In the genomic region with DNA sequence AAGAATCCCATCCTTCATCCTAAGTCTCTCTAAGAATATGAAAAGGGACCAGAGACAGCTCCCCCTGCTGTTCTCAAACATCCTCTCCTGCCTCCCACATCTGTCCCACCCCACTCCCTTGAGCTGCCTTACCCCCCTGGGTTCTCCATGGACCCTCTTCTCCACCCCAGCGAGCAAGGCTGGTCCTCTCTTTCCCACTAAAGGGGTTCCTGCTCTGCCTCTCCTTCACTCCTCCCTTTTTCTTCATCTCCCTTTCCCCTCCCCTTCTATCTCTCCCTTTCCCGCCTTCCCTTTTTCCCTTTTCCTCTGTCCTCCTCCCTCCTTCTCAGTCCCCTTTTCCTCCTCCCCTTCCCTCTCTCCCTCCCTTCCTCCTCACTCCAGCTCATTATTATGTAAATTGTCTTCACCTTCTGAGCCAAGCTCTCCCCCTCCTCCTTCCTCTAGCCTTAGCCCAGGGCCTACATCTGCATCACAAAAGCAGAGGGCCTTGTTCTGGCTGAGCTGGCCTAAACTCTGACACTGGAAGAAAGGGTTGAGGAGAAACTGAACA, we compare ENCODE assay signal across 8 cellular contexts.
DNase-seq lines count a peak whose midpoint lies in the region; ATAC-seq, FAIRE-seq and TF ChIP-seq lines count a peak whose summit lies in the region.

No MANE protein-coding gene starts in this region.

- CTCF ChIA-PET in Caco-2 (lab: Charles Lee) (interaction anchor here (0.6 to 1.2 kb wide), 9 partner anchors 8 to 337 kb away, joined by 3 to 6 read pairs (median 4); no protein-coding TSS in a partner anchor), WTC11 (lab: Charles Lee) (interaction anchor here (0.6 to 2.8 kb wide), 30 partner anchors 9 to 796 kb away, joined by 3 to 28 read pairs (median 6); partner anchors contain the start of gene GNAO1)

- no TSS peak for BruUV-seq in Caco-2 (replicated peaks; lab: Mats Ljungman, UMichigan)

- ATAC-seq in WTC11 (peak; percentile 93), HG03457 (IDR thresholded peaks at IDR 0.05; ENCODE audit: unreplicated experiment) (no peak)

- H3K4me3 Mint-ChIP-seq in Caco-2 (ENCODE audit: unreplicated experiment) (no peak overlapping the region), WTC11 (peak overlapping the region; percentile 54; the same call in 1 of the 2 replicates)

- peak; percentile 57 to 68 for TF ChIP-seq CTCF in Caco-2 (IDR thresholded peaks at IDR 0.05; ENCODE audit: insufficient read depth in 1 of 2, low read depth in 1 of 2, low read length in 1 of 2, severe bottlenecking in 1 of 2, unreplicated experiment in 1 of 2)
- TF ChIP-seq CTCF in WTC11 (IDR thresholded peaks at IDR 0.05) = no peak
- peak; percentile 5 for TF ChIP-seq CTCF in kidney (IDR thresholded peaks at IDR 0.05; ENCODE audit: borderline replicate concordance, extremely low read depth, insufficient read depth)

- no peak overlapping the region for H3K27ac Mint-ChIP-seq in Caco-2 (ENCODE audit: unreplicated experiment)
- H3K27ac Mint-ChIP-seq in WTC11 = peak overlapping the region; percentile 57

- H3K27me3 Mint-ChIP-seq in Caco-2 (ENCODE audit: insufficient read depth, unreplicated experiment) = no peaks in the 10 kb centered on the region
- no peaks in the 10 kb centered on the region for H3K27me3 Mint-ChIP-seq in WTC11 (ENCODE audit: low read depth)

- POLR2A ChIA-PET in Caco-2 (lab: Charles Lee) (no interaction called here), WTC11 (lab: Charles Lee) (interaction anchor here (0.7 to 1.0 kb wide), 3 partner anchors 15 to 74 kb away, joined by 3 to 6 read pairs (median 3); no protein-coding TSS in a partner anchor)

- H3K9ac ChIP-seq in kidney (ENCODE audit: low read length in 2 of 2) = no peak overlapping the region

- no peaks in the 10 kb centered on the region for H3K36me3 Mint-ChIP-seq in Caco-2 (ENCODE audit: insufficient read depth, unreplicated experiment)
- H3K36me3 Mint-ChIP-seq in WTC11 = peaks cover 9% of the 10 kb centered on the region; the same call in 1 of the 2 replicates

- H3K36me3 ChIP-seq in Caco-2 (ENCODE audit: control insufficient read depth, insufficient read depth, low read length) (no peaks in the 10 kb centered on the region), kidney (ENCODE audit: control insufficient read depth in 1 of 2, insufficient read depth in 2 of 2, low read length in 2 of 2) (no peaks in the 10 kb centered on the region)

- no peaks in the 10 kb centered on the region for H3K4me1 ChIP-seq in Caco-2
- H3K4me1 ChIP-seq in kidney (ENCODE audit: control insufficient read depth in 1 of 2, insufficient read depth in 1 of 2, low read depth in 1 of 2, low read length in 2 of 2) = no peaks in the 10 kb centered on the region

- H3K4me3 ChIP-seq in Caco-2 (ENCODE audit: low read depth, low read length) (no peak overlapping the region), kidney (ENCODE audit: low read length in 2 of 2) (no peak overlapping the region)

- DNase-seq in Caco-2 = peak in 1 of 2 experiments; percentile 38
- DNase-seq in HT1080 (ENCODE audit: low read depth) = peak; percentile 12
- peak; percentile 73 for DNase-seq in WTC11 (ENCODE audit: low spot score)
- no peak for DNase-seq in kidney
- DNase-seq in NCI-H187 treated with DMSO at 0.1 percent for 48 hours (lab: John Stamatoyannopoulos, UW) = no peak
- DNase-seq in COLO829 (ENCODE audit: low spot score) = no peak
- no peak for DNase-seq in T-helper 1 cell

- H3K4me1 Mint-ChIP-seq in Caco-2 (ENCODE audit: low read depth, unreplicated experiment) (no peaks in the 10 kb centered on the region), WTC11 (peaks cover 93% of the 10 kb centered on the region)

- no peaks in the 10 kb centered on the region for H3K27me3 ChIP-seq in Caco-2 (replicated peaks; ENCODE audit: control insufficient read depth, insufficient read depth, low read length)

- H3K9me3 ChIP-seq in Caco-2 (no peaks in the 10 kb centered on the region), kidney (ENCODE audit: control insufficient read depth in 1 of 2, low read length in 2 of 2) (no peaks in the 10 kb centered on the region)

- no peaks in the 10 kb centered on the region for H3K9me3 Mint-ChIP-seq in Caco-2 (ENCODE audit: unreplicated experiment)
- no peaks in the 10 kb centered on the region for H3K9me3 Mint-ChIP-seq in WTC11

- H3K27ac ChIP-seq in kidney (ENCODE audit: low read depth in 2 of 2, low read length in 2 of 2) = no peak overlapping the region

- no peak for FAIRE-seq in kidney (lab: Jason Lieb, UNC)

- intact Hi-C loops in Caco-2 (cut with micrococcal nuclease; ENCODE audit: unreplicated experiment) = loop anchor here (2.0 to 10.0 kb wide), 2 partner anchors 237 to 337 kb away; no protein-coding TSS in a partner anchor
- intact Hi-C loops in kidney (cut with DNase I) = no loop called here

TF ChIP-seq in WTC11, 78 proteins besides CTCF, POLR2A, EP300 and RAD21:
- TF ChIP-seq ETV6 (CRISPR knock-in tag; IDR thresholded peaks at IDR 0.05) = peak; percentile 58
- TF ChIP-seq, protein P1, sequence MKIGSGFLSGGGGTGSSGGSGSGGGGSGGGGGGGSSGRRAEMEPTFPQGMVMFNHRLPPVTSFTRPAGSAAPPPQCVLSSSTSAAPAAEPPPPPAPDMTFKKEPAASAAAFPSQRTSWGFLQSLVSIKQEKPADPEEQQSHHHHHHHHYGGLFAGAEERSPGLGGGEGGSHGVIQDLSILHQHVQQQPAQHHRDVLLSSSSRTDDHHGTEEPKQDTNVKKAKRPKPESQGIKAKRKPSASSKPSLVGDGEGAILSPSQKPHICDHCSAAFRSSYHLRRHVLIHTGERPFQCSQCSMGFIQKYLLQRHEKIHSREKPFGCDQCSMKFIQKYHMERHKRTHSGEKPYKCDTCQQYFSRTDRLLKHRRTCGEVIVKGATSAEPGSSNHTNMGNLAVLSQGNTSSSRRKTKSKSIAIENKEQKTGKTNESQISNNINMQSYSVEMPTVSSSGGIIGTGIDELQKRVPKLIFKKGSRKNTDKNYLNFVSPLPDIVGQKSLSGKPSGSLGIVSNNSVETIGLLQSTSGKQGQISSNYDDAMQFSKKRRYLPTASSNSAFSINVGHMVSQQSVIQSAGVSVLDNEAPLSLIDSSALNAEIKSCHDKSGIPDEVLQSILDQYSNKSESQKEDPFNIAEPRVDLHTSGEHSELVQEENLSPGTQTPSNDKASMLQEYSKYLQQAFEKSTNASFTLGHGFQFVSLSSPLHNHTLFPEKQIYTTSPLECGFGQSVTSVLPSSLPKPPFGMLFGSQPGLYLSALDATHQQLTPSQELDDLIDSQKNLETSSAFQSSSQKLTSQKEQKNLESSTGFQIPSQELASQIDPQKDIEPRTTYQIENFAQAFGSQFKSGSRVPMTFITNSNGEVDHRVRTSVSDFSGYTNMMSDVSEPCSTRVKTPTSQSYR (CRISPR knock-in tag; IDR thresholded peaks at IDR 0.05) = peak; percentile 71
- no peak for TF ChIP-seq ZNF138 (CRISPR knock-in tag; conservative IDR thresholded peaks at IDR 0.05)
- TF ChIP-seq TEAD1 (CRISPR knock-in tag; IDR thresholded peaks at IDR 0.05) = 0 out of 2 replicates have a peak, but pooled peaks have one; percentile 8
- TF ChIP-seq SP1 (CRISPR knock-in tag; conservative IDR thresholded peaks at IDR 0.05) = peak; percentile 55
- TF ChIP-seq JUN (CRISPR knock-in tag; IDR thresholded peaks at IDR 0.05) = no peak
- no peak for TF ChIP-seq EMX1 (CRISPR knock-in tag; IDR thresholded peaks at IDR 0.05)
- TF ChIP-seq ZNF121 (CRISPR knock-in tag; IDR thresholded peaks at IDR 0.05) = peak; percentile 94
- TF ChIP-seq NFE2L1 (CRISPR knock-in tag; IDR thresholded peaks at IDR 0.05) = 0 out of 2 replicates have a peak, but pooled peaks have one; percentile 67

Comparison
In these comparisons a context has a peak if more than half of its experiments do, and no peak if none do; other contexts are left out.
1. DNase-seq: peak in HT1080 (single experiment) and WTC11 (single experiment); none in kidney (single experiment), NCI-H187 treated with DMSO at 0.1 percent for 48 hours (single experiment), COLO829 (single experiment) and T-helper 1 cell (0 of 5).